9 cellular contexts compared by ENCODE assay signal in the genomic region with DNA sequence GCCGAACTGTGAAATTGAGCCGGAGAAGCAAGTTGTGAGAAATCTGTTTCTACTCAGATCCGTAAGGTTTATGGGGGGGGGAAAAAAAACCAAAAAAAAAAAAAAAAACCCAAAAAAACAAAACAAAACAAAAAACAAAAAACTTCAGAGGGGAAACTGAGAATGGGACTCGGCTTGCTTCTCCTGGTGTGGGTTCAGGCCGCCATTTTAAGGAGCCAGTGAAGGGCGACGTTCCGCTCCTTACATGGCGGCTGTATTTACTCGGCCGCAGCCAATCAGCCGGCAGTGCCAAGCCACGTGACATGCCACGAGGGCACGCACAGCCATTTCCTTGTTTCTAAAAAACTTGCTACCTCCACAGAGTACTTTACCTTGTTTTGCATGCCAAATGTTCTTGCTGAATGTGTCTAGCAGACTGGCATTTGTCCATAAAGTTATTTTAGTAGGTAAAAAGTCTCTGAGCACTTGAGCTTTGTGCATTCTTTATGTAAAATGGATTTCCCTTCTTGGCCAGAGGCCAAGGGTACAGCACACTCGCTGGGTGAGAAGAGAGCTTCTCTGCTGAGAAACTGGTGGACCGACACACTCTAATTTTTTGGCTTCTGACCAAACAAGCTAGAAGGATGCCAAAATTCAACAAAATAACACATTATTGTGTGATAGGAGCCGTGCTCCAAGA.
DNase-seq lines count a peak whose midpoint lies in the region; ATAC-seq and FAIRE-seq lines count a peak whose summit lies in the region.
"Had no signal": no experiment of that assay in that cellular context is flagged by ENCODE, and none has a peak within 500 bp of the region (broad histone marks: within the 10 kb centered on the region; RNA-seq: fewer than 3 reads in every experiment).

No MANE protein-coding gene starts in this region.

- H3K27me3 ChIP-seq in thymus (ENCODE audit: control insufficient read depth, insufficient read depth), result no peaks in the 10 kb centered on the region

- DNase-seq in AG08395 (ENCODE audit: low spot score), result peak; percentile 74
- DNase-seq in NCI-H2081 (lab: John Stamatoyannopoulos, UW), result peak; percentile 91 to 95
- DNase-seq in cerebellar cortex (ENCODE audit: low spot score), result peak; percentile 84
- DNase-seq in left kidney (ENCODE audit: low read depth, low spot score), result peak; percentile 77
- no peak for DNase-seq in HTR-8/SVneo (ENCODE audit: insufficient read length, low spot score)
- no peak for DNase-seq in NK-92 treated with Interleukin-12 subunit alpha and Interleukin-12 subunit beta, amount 100 ng/mL, for 24 hours (lab: John Stamatoyannopoulos, UW)
- DNase-seq: DND-41 had no signal

- no peak for FAIRE-seq in HTR-8/SVneo (lab: Jason Lieb, UNC)

- H3K27ac ChIP-seq in thymus (ENCODE audit: low read depth), result peak overlapping the region; percentile 36

- WGBS in thymus, result 81% methylated on average over 18 of the region's 18 CpGs

- H3K4me1 ChIP-seq in thymus (ENCODE audit: control insufficient read depth, insufficient read depth, low read length), result no peaks in the 10 kb centered on the region

- H3K36me3 ChIP-seq in thymus (ENCODE audit: control insufficient read depth, insufficient read depth), result no peaks in the 10 kb centered on the region

- no peak for ATAC-seq in HG03521 (IDR thresholded peaks at IDR 0.05; ENCODE audit: unreplicated experiment)

- no peak overlapping the region for H3K4me3 ChIP-seq in thymus (ENCODE audit: low read length)

- no peaks in the 10 kb centered on the region for H3K9me3 ChIP-seq in thymus (ENCODE audit: control insufficient read depth)

Comparison
In these comparisons a context has a peak if more than half of its experiments do, and no peak if none do; other contexts are left out.
1. DNase-seq: peak in AG08395 (single experiment), NCI-H2081 (2 of 2), cerebellar cortex (single experiment) and left kidney (single experiment); none in HTR-8/SVneo (single experiment) and NK-92 treated with Interleukin-12 subunit alpha and Interleukin-12 subunit beta, amount 100 ng/mL, for 24 hours (single experiment).